Comparison of ENCODE assay signal across 14 cellular contexts in the genomic region with DNA sequence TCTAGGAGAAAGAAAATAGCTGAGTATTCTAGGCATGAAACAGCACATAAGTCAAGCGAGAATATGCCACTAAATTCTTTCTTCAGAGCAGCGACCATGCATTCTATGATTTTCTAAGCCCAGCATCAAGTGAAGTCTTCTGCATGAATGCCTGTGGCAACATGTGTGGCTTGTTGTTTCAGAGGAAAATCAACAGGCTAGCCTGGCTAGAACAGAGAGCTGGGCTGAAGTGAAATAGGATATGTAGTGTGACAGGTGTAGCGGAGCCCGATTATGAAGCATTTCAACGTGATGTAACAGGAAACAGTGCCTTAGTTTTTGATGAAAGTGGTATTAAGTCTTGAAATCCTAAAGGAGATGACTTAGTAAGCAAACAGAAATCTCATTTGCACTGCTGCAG. TPM values are rescaled to one million over a fixed set of nuclear protein-coding genes. Genes with fewer than 3 reads are reported as not detected.
DNase-seq lines count a peak whose midpoint lies in the region; ATAC-seq lines count a peak whose summit lies in the region.
"Had no signal": no experiment of that assay in that cellular context is flagged by ENCODE, and none has a peak within 500 bp of the region (broad histone marks: within the 10 kb centered on the region; RNA-seq: fewer than 3 reads in every experiment).

No MANE protein-coding gene starts in this region.

- intact Hi-C loops in activated CD4-positive, alpha-beta memory T cell treated with anti-CD3 and anti-CD28 coated beads for 36 hours (cut with micrococcal nuclease) = loop anchor here (10.0 kb wide), 2 partner anchors 816 to 1356 kb away; a partner anchor contains a TSS

- peaks cover 79% of the 10 kb centered on the region for H4K20me1 ChIP-seq in Karpas-422 (ENCODE audit: insufficient read depth, low read depth, low read length)

- H3K4me3 Mint-ChIP-seq in activated CD4-positive, alpha-beta memory T cell treated with anti-CD3 and anti-CD28 coated beads for 36 hours = no peak overlapping the region
- H3K4me3 Mint-ChIP-seq in activated CD4-positive, alpha-beta memory T cell treated with anti-CD3 and anti-CD28 coated beads, Interleukin-2, amount 10 ng/mL, durations not matched to agents 7 days and 5 days = no peak overlapping the region

- H3K4me2 ChIP-seq in Karpas-422 (ENCODE audit: low read depth, low read length, poor library complexity, severe bottlenecking) = no peak overlapping the region

- H3K27me3 ChIP-seq in Karpas-422 (ENCODE audit: low read length) = no peaks in the 10 kb centered on the region

- POLR2A ChIA-PET in activated CD4-positive, alpha-beta memory T cell treated with anti-CD3 and anti-CD28 coated beads for 36 hours (lab: Charles Lee) = interaction anchor here (1.3 kb wide), 1 partner anchor 31 kb away, joined by 3 read pairs; no protein-coding TSS in a partner anchor
- POLR2A ChIA-PET in activated CD4-positive, alpha-beta memory T cell treated with anti-CD3 and anti-CD28 coated beads, Interleukin-2, amount 10 ng/mL, durations not matched to agents 7 days and 5 days (lab: Charles Lee) = interaction anchor here (1.1 to 1.5 kb wide), 5 partner anchors 9 to 822 kb away, joined by 3 to 9 read pairs (median 6); a partner anchor contains a TSS

- no peak overlapping the region for H2AFZ ChIP-seq in Karpas-422 (ENCODE audit: low read length)

- ATAC-seq in HG02642 (IDR thresholded peaks at IDR 0.05; ENCODE audit: poor library complexity, unreplicated experiment) (no peak), GM19324 (IDR thresholded peaks at IDR 0.05; ENCODE audit: low FRiP score, unreplicated experiment) (no peak)
- ATAC-seq: mucosa of descending colon had no signal

- peaks cover 28% of the 10 kb centered on the region for H3K4me1 ChIP-seq in Karpas-422 (ENCODE audit: low read length)

- no peak for DNase-seq in activated CD4-positive, alpha-beta memory T cell treated with anti-CD3 and anti-CD28 coated beads for 36 hours
- no peak for DNase-seq in activated CD4-positive, alpha-beta memory T cell treated with anti-CD3 and anti-CD28 coated beads, Interleukin-2, amount 10 ng/mL, durations not matched to agents 7 days and 5 days
- peak; percentile 96 for DNase-seq in NCI-H2107 treated with DMSO at 0.1 percent for 48 hours (lab: John Stamatoyannopoulos, UW; ENCODE audit: unreplicated experiment)
- peak; percentile 26 for DNase-seq in cerebellar cortex (ENCODE audit: low spot score)
- peak; percentile 21 for DNase-seq in renal cortical epithelial cell (ENCODE audit: low read depth)
- DNase-seq in Karpas-422 = no peak
- DNase-seq: ACHN, activated gamma-delta T cell, mucosa of descending colon, NCI-H69, SHP77 treated with DMSO at 0.1 percent for 48 hours had no signal

- no peaks in the 10 kb centered on the region for H3K9me3 Mint-ChIP-seq in activated CD4-positive, alpha-beta memory T cell treated with anti-CD3 and anti-CD28 coated beads for 36 hours
- no peaks in the 10 kb centered on the region for H3K9me3 Mint-ChIP-seq in activated CD4-positive, alpha-beta memory T cell treated with anti-CD3 and anti-CD28 coated beads, Interleukin-2, amount 10 ng/mL, durations not matched to agents 7 days and 5 days

- CTCF ChIA-PET in activated CD4-positive, alpha-beta memory T cell treated with anti-CD3 and anti-CD28 coated beads for 36 hours (lab: Charles Lee) = no interaction called here
- CTCF ChIA-PET in activated CD4-positive, alpha-beta memory T cell treated with anti-CD3 and anti-CD28 coated beads, Interleukin-2, amount 10 ng/mL, durations not matched to agents 7 days and 5 days (lab: Charles Lee) = no interaction called here

- H3K27ac Mint-ChIP-seq in activated CD4-positive, alpha-beta memory T cell treated with anti-CD3 and anti-CD28 coated beads for 36 hours = peak overlapping the region; percentile 7
- no peak overlapping the region for H3K27ac Mint-ChIP-seq in activated CD4-positive, alpha-beta memory T cell treated with anti-CD3 and anti-CD28 coated beads, Interleukin-2, amount 10 ng/mL, durations not matched to agents 7 days and 5 days

- peaks cover 56% of the 10 kb centered on the region; the same call in 1 of the 2 replicates for H3K36me3 ChIP-seq in Karpas-422 (ENCODE audit: insufficient read depth, low read length)

- no peak overlapping the region for H3K27ac ChIP-seq in Karpas-422 (ENCODE audit: low read length)

- H3K9ac ChIP-seq in Karpas-422 (ENCODE audit: low read length) = no peak overlapping the region

- H3K27me3 Mint-ChIP-seq in activated CD4-positive, alpha-beta memory T cell treated with anti-CD3 and anti-CD28 coated beads for 36 hours = no peaks in the 10 kb centered on the region
- no peaks in the 10 kb centered on the region for H3K27me3 Mint-ChIP-seq in activated CD4-positive, alpha-beta memory T cell treated with anti-CD3 and anti-CD28 coated beads, Interleukin-2, amount 10 ng/mL, durations not matched to agents 7 days and 5 days

- H3K79me2 ChIP-seq in Karpas-422 (ENCODE audit: low read length) = peaks cover 100% of the 10 kb centered on the region

- H3K36me3 Mint-ChIP-seq in activated CD4-positive, alpha-beta memory T cell treated with anti-CD3 and anti-CD28 coated beads for 36 hours = peaks cover 36% of the 10 kb centered on the region
- peaks cover 63% of the 10 kb centered on the region for H3K36me3 Mint-ChIP-seq in activated CD4-positive, alpha-beta memory T cell treated with anti-CD3 and anti-CD28 coated beads, Interleukin-2, amount 10 ng/mL, durations not matched to agents 7 days and 5 days (ENCODE audit: low read depth)

- peaks cover 90% of the 10 kb centered on the region for H3K4me1 Mint-ChIP-seq in activated CD4-positive, alpha-beta memory T cell treated with anti-CD3 and anti-CD28 coated beads for 36 hours (ENCODE audit: low read depth)
- peaks cover 87% of the 10 kb centered on the region for H3K4me1 Mint-ChIP-seq in activated CD4-positive, alpha-beta memory T cell treated with anti-CD3 and anti-CD28 coated beads, Interleukin-2, amount 10 ng/mL, durations not matched to agents 7 days and 5 days

- H3K9me3 ChIP-seq in Karpas-422 (ENCODE audit: low read length) = no peaks in the 10 kb centered on the region
- H3K9me3 ChIP-seq: mucosa of descending colon had no signal

- H3K9me2 ChIP-seq in Karpas-422 (replicated peaks; ENCODE audit: insufficient read depth, low read length) = no peaks in the 10 kb centered on the region

- H3K4me3 ChIP-seq in Karpas-422 (ENCODE audit: low read length) = no peak overlapping the region
- H3K4me3 ChIP-seq: mucosa of descending colon had no signal

RNA-seq across cellular contexts. Expression of a gene that starts 7.0 kb away (rescaled TPM):
- total RNA-seq in activated CD4-positive, alpha-beta memory T cell treated with anti-CD3 and anti-CD28 coated beads for 36 hours = 100 to 1,000 TPM; 452 to 464 TPM
- total RNA-seq in activated CD4-positive, alpha-beta memory T cell treated with anti-CD3 and anti-CD28 coated beads, Interleukin-2, amount 10 ng/mL, durations not matched to agents 7 days and 5 days = 100 to 1,000 TPM; 407 to 411 TPM
- total RNA-seq in renal cortical epithelial cell = 755 and 829 TPM in 2 replicates
- 310 and 375 TPM in 2 replicates for total RNA-seq in Karpas-422 (2014; rRNA removed; shearing (Covaris generic); ENCODE audit: low replicate concordance)

RNA-seq across cellular contexts. Expression of a gene that starts 29.7 kb away (rescaled TPM):
- 10 to 100 TPM; 60.4 to 66.7 TPM for total RNA-seq in activated CD4-positive, alpha-beta memory T cell treated with anti-CD3 and anti-CD28 coated beads for 36 hours
- 10 to 100 TPM; 59.4 to 68.5 TPM for total RNA-seq in activated CD4-positive, alpha-beta memory T cell treated with anti-CD3 and anti-CD28 coated beads, Interleukin-2, amount 10 ng/mL, durations not matched to agents 7 days and 5 days
- 65.8 and 85.7 TPM in 2 replicates for total RNA-seq in renal cortical epithelial cell
- total RNA-seq in Karpas-422 (2014; rRNA removed; shearing (Covaris generic); ENCODE audit: low replicate concordance) = 75.4 and 106 TPM in 2 replicates

RNA-seq across cellular contexts. Expression of a gene that starts 34.2 kb away (rescaled TPM):
- total RNA-seq in activated CD4-positive, alpha-beta memory T cell treated with anti-CD3 and anti-CD28 coated beads for 36 hours = 10 to 100 TPM; 51.7 to 52.1 TPM
- total RNA-seq in activated CD4-positive, alpha-beta memory T cell treated with anti-CD3 and anti-CD28 coated beads, Interleukin-2, amount 10 ng/mL, durations not matched to agents 7 days and 5 days = 10 to 100 TPM; 53.4 to 54.1 TPM
- 81.6 and 107 TPM in 2 replicates for total RNA-seq in renal cortical epithelial cell
- 30.6 and 68.0 TPM in 2 replicates for total RNA-seq in Karpas-422 (2014; rRNA removed; shearing (Covaris generic); ENCODE audit: low replicate concordance)

RNA-seq across cellular contexts. Expression of a gene that starts 55.4 kb away (rescaled TPM):
- not detected for total RNA-seq in activated CD4-positive, alpha-beta memory T cell treated with anti-CD3 and anti-CD28 coated beads for 36 hours
- total RNA-seq in activated CD4-positive, alpha-beta memory T cell treated with anti-CD3 and anti-CD28 coated beads, Interleukin-2, amount 10 ng/mL, durations not matched to agents 7 days and 5 days = not detected
- total RNA-seq in renal cortical epithelial cell = not detected in 2 replicates
- total RNA-seq in Karpas-422 (2014; rRNA removed; shearing (Covaris generic); ENCODE audit: low replicate concordance) = not detected in 2 replicates
- total RNA-seq: cerebellum had no signal

Comparison
In these comparisons a context has a peak if more than half of its experiments do, and no peak if none do; other contexts are left out.
1. DNase-seq: peak in NCI-H2107 treated with DMSO at 0.1 percent for 48 hours (single experiment), cerebellar cortex (single experiment) and renal cortical epithelial cell (single experiment); none in activated CD4-positive, alpha-beta memory T cell treated with anti-CD3 and anti-CD28 coated beads for 36 hours (single experiment), activated CD4-positive, alpha-beta memory T cell treated with anti-CD3 and anti-CD28 coated beads, Interleukin-2, amount 10 ng/mL, durations not matched to agents 7 days and 5 days (single experiment) and Karpas-422 (single experiment).